Comparison of ENCODE assay signal across 14 cellular contexts in genomic region chr2:151111599-151112278, GRCh38.
DNase-seq lines count a peak whose midpoint lies in the region; ATAC-seq and TF ChIP-seq lines count a peak whose summit lies in the region.
"Had no signal": no experiment of that assay in that cellular context is flagged by ENCODE, and none has a peak within 500 bp of the region (broad histone marks: within the 10 kb centered on the region; RNA-seq: fewer than 3 reads in every experiment).

No MANE protein-coding gene starts in this region.

- H3K27ac Mint-ChIP-seq in WTC11 = peak overlapping the region; percentile 85
- H3K27ac Mint-ChIP-seq: dendritic cell treated with granulocyte-macrophage colony-stimulating factor and Interleukin-4, amounts not matched to agents 40 ng/mL and 50 ng/mL, for 4 days; immature natural killer cell had no signal

- no peaks in the 10 kb centered on the region for H3K36me3 ChIP-seq in ACC112 (ENCODE audit: insufficient read depth, low read length)
- H3K36me3 ChIP-seq: suprapubic skin had no signal

- H3K27me3 ChIP-seq in ACC112 (ENCODE audit: insufficient read depth, low read length) = no peaks in the 10 kb centered on the region
- H3K27me3 ChIP-seq: suprapubic skin had no signal

- H2AFZ ChIP-seq in ACC112 (ENCODE audit: low read length, unreplicated experiment) = peak overlapping the region; percentile 72

- peaks cover 12% of the 10 kb centered on the region for H3K4me1 ChIP-seq in ACC112 (ENCODE audit: control insufficient read depth, insufficient read depth, low read length, unreplicated experiment)

- peaks cover 24% of the 10 kb centered on the region for H3K36me3 Mint-ChIP-seq in WTC11
- H3K36me3 Mint-ChIP-seq: immature natural killer cell had no signal

- H3K4me3 Mint-ChIP-seq in WTC11 = peak overlapping the region; percentile 9; the same call in 1 of the 2 replicates
- H3K4me3 Mint-ChIP-seq: dendritic cell treated with granulocyte-macrophage colony-stimulating factor and Interleukin-4, amounts not matched to agents 40 ng/mL and 50 ng/mL, for 4 days; immature natural killer cell had no signal

- H3K79me2 ChIP-seq in ACC112 (ENCODE audit: control insufficient read depth, insufficient read depth, low read length, unreplicated experiment) = no peaks in the 10 kb centered on the region

- DNase-seq in H4 (ENCODE audit: low spot score) (peak; percentile 10), WTC11 (ENCODE audit: low spot score) (no peak), glomerular visceral epithelial cell (ENCODE audit: extremely low spot score) (peak; percentile 46), GM19238 (ENCODE audit: insufficient read length, low spot score) (no peak), T-helper 1 cell (no peak)
- no peak for DNase-seq in stimulated activated CD4-positive, alpha-beta T cell treated with anti-CD3 and anti-CD28 coated beads, Interleukin-4, amount 100 ng/mL, for 24 hours
- DNase-seq: immature natural killer cell; MV-4-11; NCI-H774; stimulated activated CD4-positive, alpha-beta T cell treated with anti-CD3 and anti-CD28 coated beads, Interleukin-4, amount 100 ng/mL, for 4 hours had no signal

- no peak overlapping the region for H3K4me3 ChIP-seq in ACC112 (ENCODE audit: low read depth, low read length)
- H3K4me3 ChIP-seq: suprapubic skin had no signal

- H3K27me3 Mint-ChIP-seq in WTC11 (ENCODE audit: low read depth) = no peaks in the 10 kb centered on the region
- H3K27me3 Mint-ChIP-seq: dendritic cell treated with granulocyte-macrophage colony-stimulating factor and Interleukin-4, amounts not matched to agents 40 ng/mL and 50 ng/mL, for 4 days had no signal

- POLR2A ChIA-PET in WTC11 (lab: Charles Lee) = interaction anchor here (0.6 kb wide), 1 partner anchor 564 kb away, joined by 3 read pairs; no protein-coding TSS in a partner anchor

- CTCF ChIA-PET in WTC11 (lab: Charles Lee) = interaction anchor here (0.7 kb wide), 1 partner anchor 127 kb away, joined by 3 read pairs; no protein-coding TSS in a partner anchor

- peaks cover 31% of the 10 kb centered on the region for H3K4me1 Mint-ChIP-seq in WTC11
- H3K4me1 Mint-ChIP-seq: immature natural killer cell had no signal

- no peak for TF ChIP-seq CTCF in WTC11 (IDR thresholded peaks at IDR 0.05)

- H3K27ac ChIP-seq in ACC112 (ENCODE audit: low read depth, low read length) = peak overlapping the region; percentile 42
- H3K27ac ChIP-seq: suprapubic skin had no signal

- H3K9me3 Mint-ChIP-seq in WTC11 = peaks cover 42% of the 10 kb centered on the region

- peak; percentile 93 for ATAC-seq in WTC11
- no peak for ATAC-seq in GM18861 (IDR thresholded peaks at IDR 0.05; ENCODE audit: unreplicated experiment)

TF ChIP-seq in WTC11, 78 proteins besides CTCF, POLR2A, EP300 and RAD21:
- no peak for TF ChIP-seq ATF1 (CRISPR knock-in tag; IDR thresholded peaks at IDR 0.05)
- no peak for TF ChIP-seq FOXK1 (CRISPR knock-in tag; IDR thresholded peaks at IDR 0.05)
- TF ChIP-seq TEAD4 (CRISPR knock-in tag; IDR thresholded peaks at IDR 0.05) = no peak
- TF ChIP-seq ZNF121 (CRISPR knock-in tag; IDR thresholded peaks at IDR 0.05) = no peak
- no peak for TF ChIP-seq RELA (CRISPR knock-in tag; IDR thresholded peaks at IDR 0.05; ENCODE audit: borderline replicate concordance)
- no peak for TF ChIP-seq AFF4 (CRISPR knock-in tag; IDR thresholded peaks at IDR 0.05; ENCODE audit: borderline replicate concordance)
- TF ChIP-seq EMX1 (CRISPR knock-in tag; IDR thresholded peaks at IDR 0.05) = no peak
- no peak for TF ChIP-seq ATF2 (CRISPR knock-in tag; IDR thresholded peaks at IDR 0.05; ENCODE audit: borderline replicate concordance, low read depth)
TF ChIP-seq in WTC11: peak in this region for 0.

Comparison
In these comparisons a context has a peak if more than half of its experiments do, and no peak if none do; other contexts are left out.
1. DNase-seq: peak in H4 (single experiment) and glomerular visceral epithelial cell (single experiment); none in WTC11 (single experiment), GM19238 (single experiment), T-helper 1 cell (0 of 5) and stimulated activated CD4-positive, alpha-beta T cell treated with anti-CD3 and anti-CD28 coated beads, Interleukin-4, amount 100 ng/mL, for 24 hours (single experiment).